Comparison of ENCODE assay signal across 16 cellular contexts in genomic region chr2:58466803-58467202, GRCh38.
A peak's percentile ranks its signal among the peaks of the same experiment; 100 is the strongest.
DNase-seq lines count a peak whose midpoint lies in the region; ATAC-seq and TF ChIP-seq lines count a peak whose summit lies in the region.
"Had no signal": no experiment of that assay in that cellular context is flagged by ENCODE, and none has a peak within 500 bp of the region (broad histone marks: within the 10 kb centered on the region; RNA-seq: fewer than 3 reads in every experiment).

No MANE protein-coding gene starts in this region.

- ATAC-seq in GM18861 (IDR thresholded peaks at IDR 0.05; ENCODE audit: unreplicated experiment): peak; percentile 64
- peak; percentile 54 for ATAC-seq in HG02763 (IDR thresholded peaks at IDR 0.05; ENCODE audit: unreplicated experiment)
- ATAC-seq: stimulated activated naive CD8-positive, alpha-beta T cell treated with anti-CD3 and anti-CD28 coated beads, Interleukin-15, Interleukin-2, amounts not matched to agents 100 U/mL and 50 U/mL, for 24 hours had no signal

- no peaks in the 10 kb centered on the region for H3K27me3 ChIP-seq in ascending aorta
- H3K27me3 ChIP-seq: brain microvascular endothelial cell, neutrophil, vagina had no signal

- H3K27ac ChIP-seq in ascending aorta: no peak overlapping the region
- H3K27ac ChIP-seq: brain microvascular endothelial cell, neutrophil, vagina had no signal

- intact Hi-C loops in ascending aorta (cut with DNase I): no loop called here

- H3K4me1 ChIP-seq in ascending aorta: no peaks in the 10 kb centered on the region
- H3K4me1 ChIP-seq: vagina had no signal

- H3K36me3 ChIP-seq in ascending aorta: no peaks in the 10 kb centered on the region
- H3K36me3 ChIP-seq: brain microvascular endothelial cell, neutrophil, vagina had no signal

- no peak overlapping the region for H3K4me3 ChIP-seq in ascending aorta
- H3K4me3 ChIP-seq: vagina had no signal

- no peaks in the 10 kb centered on the region for H3K9me3 ChIP-seq in ascending aorta
- H3K9me3 ChIP-seq: neutrophil, vagina had no signal

- DNase-seq in DMS53 (lab: John Stamatoyannopoulos, UW) (peak; percentile 70), MV-4-11 (lab: John Stamatoyannopoulos, UW) (peak; percentile 2), cerebellum (ENCODE audit: low spot score) (no peak), ascending aorta (ENCODE audit: low spot score in 2 of 2) (no peak), ureter (ENCODE audit: low spot score) (no peak)
- DNase-seq in stimulated activated CD4-positive, alpha-beta T cell treated with anti-CD3 and anti-CD28 coated beads, Interleukin-2, amount 100 ng/mL, for 24 hours: no peak
- DNase-seq: activated CD4-positive, alpha-beta T cell treated with anti-CD3 and anti-CD28 coated beads, Interleukin-2, amount 50 U/mL, for 1 hour; activated gamma-delta T cell treated with Interleukin-2 at 50 U/mL for 16 hours; brain microvascular endothelial cell; effector CD8-positive, alpha-beta T cell; NCI-H345; stimulated activated naive CD8-positive, alpha-beta T cell treated with anti-CD3 and anti-CD28 coated beads, Interleukin-15, Interleukin-2, amounts not matched to agents 100 U/mL and 50 U/mL, for 24 hours had no signal

- no peak for TF ChIP-seq CTCF in ascending aorta (IDR thresholded peaks at IDR 0.05)

Comparison
In these comparisons a context has a peak if more than half of its experiments do, and no peak if none do; other contexts are left out.
1. DNase-seq: peak in DMS53 (single experiment) and MV-4-11 (single experiment); none in cerebellum (single experiment), stimulated activated CD4-positive, alpha-beta T cell treated with anti-CD3 and anti-CD28 coated beads, Interleukin-2, amount 100 ng/mL, for 24 hours (0 of 2), ascending aorta (0 of 2) and ureter (single experiment).